Comparison of ENCODE assay signal across 15 cellular contexts in the genomic region with DNA sequence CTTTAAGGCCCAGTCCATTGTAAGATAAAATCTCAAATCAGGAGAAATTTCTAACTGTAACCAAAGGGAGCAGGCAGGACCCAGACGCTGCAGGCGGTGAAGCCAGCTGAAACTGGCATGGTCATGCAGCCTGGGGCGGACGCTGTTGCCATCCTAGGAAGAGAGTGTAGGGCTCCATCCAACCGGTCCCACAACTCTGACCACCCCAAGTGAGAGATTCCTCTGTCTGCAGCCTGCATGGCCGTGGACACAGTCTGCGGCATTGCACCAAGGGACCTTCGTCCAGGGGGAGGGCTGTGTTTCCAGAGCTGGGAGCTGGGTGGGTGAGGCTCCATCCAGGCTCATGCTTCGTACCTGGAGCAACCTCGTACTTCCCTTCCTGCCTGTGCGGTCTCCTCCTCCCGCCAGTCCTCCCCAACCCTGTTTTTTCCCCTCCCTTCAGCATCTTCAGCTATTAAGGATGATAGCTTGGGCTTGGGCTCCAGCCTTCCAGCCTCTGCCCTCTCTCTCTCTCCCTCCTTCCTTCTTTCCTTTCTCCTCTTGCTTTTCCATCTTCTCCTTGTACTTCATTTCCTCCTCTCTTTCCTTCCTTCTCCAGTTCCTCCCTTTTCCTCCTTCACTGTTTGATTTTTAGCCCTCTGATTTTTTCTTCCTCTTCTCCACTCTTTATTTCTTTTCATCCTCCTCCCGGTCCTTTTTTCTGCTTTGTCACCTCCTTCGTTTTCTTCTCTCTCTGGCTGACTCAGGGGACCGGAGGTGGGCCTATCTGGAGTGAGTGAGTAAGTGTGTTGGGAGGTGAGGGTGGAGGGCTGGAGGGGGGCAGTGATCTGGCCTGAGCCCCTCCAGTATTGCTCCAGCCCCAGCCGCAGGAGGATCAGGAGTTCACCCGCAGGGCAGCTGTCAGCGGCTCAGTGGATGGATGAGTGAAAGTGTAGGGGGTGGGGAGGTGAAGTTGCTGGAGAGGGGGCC. TPM values are rescaled to one million over a fixed set of nuclear protein-coding genes. Genes with fewer than 3 reads are reported as not detected.
DNase-seq lines count a peak whose midpoint lies in the region; ATAC-seq and TF ChIP-seq lines count a peak whose summit lies in the region.
"Had no signal": no experiment of that assay in that cellular context is flagged by ENCODE, and none has a peak within 500 bp of the region (broad histone marks: within the 10 kb centered on the region; RNA-seq: fewer than 3 reads in every experiment).

No MANE protein-coding gene starts in this region.

- 65% methylated on average over 13 of the region's 18 CpGs for WGBS in SK-N-SH (ENCODE audit: low lambda C conversion rate)

- H2AFZ ChIP-seq in SK-N-SH (ENCODE audit: low read depth) (no peak overlapping the region), neural progenitor cell (replicated peaks) (no peak overlapping the region)
- H2AFZ ChIP-seq: GM23248 had no signal

- H3K27me3 ChIP-seq in SK-N-SH (ENCODE audit: insufficient read depth): no peaks in the 10 kb centered on the region
- peaks cover 38% of the 10 kb centered on the region for H3K27me3 ChIP-seq in neural progenitor cell
- H3K27me3 ChIP-seq: Peyer's patch, thyroid gland had no signal

- H3K4me2 ChIP-seq in SK-N-SH (no peak overlapping the region), neural progenitor cell (peak overlapping the region; percentile 66)

- H3K27ac ChIP-seq in SK-N-SH (ENCODE audit: low read depth in 2 of 2, low read length in 1 of 2): no peak overlapping the region
- peak overlapping the region; percentile 82 for H3K27ac ChIP-seq in caudate nucleus (ENCODE audit: low read depth, low read length)
- no peak overlapping the region for H3K27ac ChIP-seq in neural progenitor cell
- H3K27ac ChIP-seq: 22Rv1, gastroesophageal sphincter, GM23248, Peyer's patch, thyroid gland had no signal

- H3F3A ChIP-seq in SK-N-SH (replicated peaks; ENCODE audit: insufficient read depth) (no peaks in the 10 kb centered on the region), neural progenitor cell (ENCODE audit: low read depth) (peaks cover 34% of the 10 kb centered on the region)

- ATAC-seq in SK-N-SH treated with all-trans-retinoic acid at 6 μM for 48 hours: no peak; the same call in 2 of the 3 replicates
- ATAC-seq: gastroesophageal sphincter had no signal

- no peaks in the 10 kb centered on the region for H4K20me1 ChIP-seq in SK-N-SH (ENCODE audit: insufficient read depth)
- H4K20me1 ChIP-seq in neural progenitor cell (ENCODE audit: low read depth): peaks cover 4% of the 10 kb centered on the region

- H3K4me3 Mint-ChIP-seq in neural progenitor cell: peak overlapping the region; percentile 0

- no peak for TF ChIP-seq EP300 in SK-N-SH (IDR thresholded peaks at IDR 0.05; ENCODE audit: borderline replicate concordance in 1 of 2, low read depth in 1 of 2, low read length in 1 of 2)

- H3K4me1 ChIP-seq in SK-N-SH (ENCODE audit: control insufficient read depth in 1 of 2, insufficient read depth in 2 of 2, low read depth in 1 of 2, low read length in 1 of 2): peaks cover 0 to 10% of the 10 kb centered on the region in 2 experiments; a peak in 1 of 4 replicates
- peaks cover 48% of the 10 kb centered on the region for H3K4me1 ChIP-seq in neural progenitor cell
- H3K4me1 ChIP-seq: gastroesophageal sphincter, Peyer's patch, thyroid gland had no signal

- no peak overlapping the region for H3K27ac Mint-ChIP-seq in neural progenitor cell

- no peaks in the 10 kb centered on the region for H3K36me3 Mint-ChIP-seq in neural progenitor cell

- H3K36me3 ChIP-seq in SK-N-SH (replicated peaks in 1 of 2; ENCODE audit: control insufficient read depth in 1 of 2, insufficient read depth in 2 of 2, low read length in 1 of 2) (no peaks in the 10 kb centered on the region), neural progenitor cell (no peaks in the 10 kb centered on the region)
- H3K36me3 ChIP-seq: gastroesophageal sphincter, Peyer's patch, thyroid gland had no signal

- no peak for TF ChIP-seq CTCF in SK-N-SH (IDR thresholded peaks at IDR 0.05)
- TF ChIP-seq CTCF in neural progenitor cell (IDR thresholded peaks at IDR 0.05): no peak

- no peak for DNase-seq in SK-N-SH
- DNase-seq in NCI-H82 treated with DMSO at 0.1 percent for 48 hours (lab: John Stamatoyannopoulos, UW; ENCODE audit: unreplicated experiment): peak; percentile 78
- peak in 7 of 61 donors; percentile 6 to 34 (median 12) for DNase-seq in caudate nucleus (lab: John Stamatoyannopoulos, UW)
- DNase-seq in neural progenitor cell (ENCODE audit: low spot score): peak; percentile 67
- no peak for DNase-seq in NCI-H2227 (lab: John Stamatoyannopoulos, UW; ENCODE audit: unreplicated experiment)
- DNase-seq in NCI-H2081 treated with DMSO at 0.1 percent for 48 hours (lab: John Stamatoyannopoulos, UW): no peak
- DNase-seq in amniotic stem cell (lab: John Stamatoyannopoulos, UW): no peak
- DNase-seq: DMS79 treated with DMSO at 0.1 percent for 48 hours, NCI-H146, Peyer's patch, thyroid gland had no signal

- H3K79me2 ChIP-seq in SK-N-SH (ENCODE audit: insufficient read depth): no peaks in the 10 kb centered on the region
- no peaks in the 10 kb centered on the region for H3K79me2 ChIP-seq in neural progenitor cell (ENCODE audit: low read depth)

- no peaks in the 10 kb centered on the region for H3K9me2 ChIP-seq in SK-N-SH

- peaks cover 42% of the 10 kb centered on the region for H3K4me1 Mint-ChIP-seq in neural progenitor cell

- no peak overlapping the region for H3K4me3 ChIP-seq in SK-N-SH (ENCODE audit: low read depth in 2 of 2, low read length in 1 of 2)
- peak overlapping the region; percentile 6 for H3K4me3 ChIP-seq in neural progenitor cell
- H3K4me3 ChIP-seq: gastroesophageal sphincter, GM23248, Peyer's patch, thyroid gland had no signal

- H3K9me3 ChIP-seq in SK-N-SH: no peaks in the 10 kb centered on the region
- no peaks in the 10 kb centered on the region for H3K9me3 ChIP-seq in neural progenitor cell (ENCODE audit: low read depth)
- H3K9me3 ChIP-seq: gastroesophageal sphincter, Peyer's patch, thyroid gland had no signal

- TF ChIP-seq RAD21 in SK-N-SH (IDR thresholded peaks at IDR 0.05; ENCODE audit: low read length): no peak

- POLR2A ChIA-PET in SK-N-SH (lab: Yijun Ruan, JAX): no interaction called here

- H3K9ac ChIP-seq in SK-N-SH: no peak overlapping the region
- no peak overlapping the region for H3K9ac ChIP-seq in neural progenitor cell
- H3K9ac ChIP-seq: GM23248 had no signal

- CTCF ChIA-PET in SK-N-SH (lab: Yijun Ruan, JAX): interaction anchor here (0.7 to 1.2 kb wide), 5 partner anchors 10 to 319 kb away, joined by 3 to 4 read pairs (median 3); no protein-coding TSS in a partner anchor

- no peaks in the 10 kb centered on the region for H3K9me3 Mint-ChIP-seq in neural progenitor cell

- H3K27me3 Mint-ChIP-seq in neural progenitor cell (ENCODE audit: insufficient read depth, low read depth): peaks cover 17% of the 10 kb centered on the region

TF ChIP-seq in SK-N-SH treated with all-trans-retinoic acid at 6 μM for 48 hours, 23 proteins besides CTCF, POLR2A, EP300 and RAD21 (continues in another document):
- no peak for TF ChIP-seq ZNF8 (CRISPR knock-in tag; IDR thresholded peaks at IDR 0.05)
- TF ChIP-seq ZNF70 (CRISPR knock-in tag; IDR thresholded peaks at IDR 0.05): peak; percentile 57; the same call in 1 of the 2 replicates
- TF ChIP-seq, protein P1, sequence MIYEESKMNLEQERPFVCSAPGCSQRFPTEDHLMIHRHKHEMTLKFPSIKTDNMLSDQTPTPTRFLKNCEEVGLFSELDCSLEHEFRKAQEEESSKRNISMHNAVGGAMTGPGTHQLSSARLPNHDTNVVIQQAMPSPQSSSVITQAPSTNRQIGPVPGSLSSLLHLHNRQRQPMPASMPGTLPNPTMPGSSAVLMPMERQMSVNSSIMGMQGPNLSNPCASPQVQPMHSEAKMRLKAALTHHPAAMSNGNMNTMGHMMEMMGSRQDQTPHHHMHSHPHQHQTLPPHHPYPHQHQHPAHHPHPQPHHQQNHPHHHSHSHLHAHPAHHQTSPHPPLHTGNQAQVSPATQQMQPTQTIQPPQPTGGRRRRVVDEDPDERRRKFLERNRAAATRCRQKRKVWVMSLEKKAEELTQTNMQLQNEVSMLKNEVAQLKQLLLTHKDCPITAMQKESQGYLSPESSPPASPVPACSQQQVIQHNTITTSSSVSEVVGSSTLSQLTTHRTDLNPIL (CRISPR knock-in tag; IDR thresholded peaks at IDR 0.05; ENCODE audit: low read depth): no peak

TF ChIP-seq in SK-N-SH, 30 proteins besides CTCF, POLR2A, EP300 and RAD21:
- TF ChIP-seq FOSL2 (IDR thresholded peaks at IDR 0.05; ENCODE audit: borderline replicate concordance, low read depth): no peak

RNA-seq across cellular contexts. Expression of a gene that starts 17.0 kb away (rescaled TPM):
- polyA plus RNA-seq in SK-N-SH (2012; rRNA removed): not detected in 2 replicates
- not detected in 2 replicates for polyA plus RNA-seq in SK-N-SH (2012; cell fraction: cytosol; rRNA removed)
- polyA plus RNA-seq in SK-N-SH (2012; cell fraction: nucleus; rRNA removed): not detected in 2 replicates
- total RNA-seq in neural progenitor cell (ENCODE audit: low replicate concordance): not detected in 2 replicates
- total RNA-seq: gastroesophageal sphincter, GM23248, Peyer's patch, thyroid gland had no signal
- polyA plus RNA-seq: GM23248 had no signal

RNA-seq across cellular contexts. Expression of a gene that starts 28.4 kb away (rescaled TPM):
- 14.6 and 18.8 TPM in 2 replicates for polyA plus RNA-seq in SK-N-SH (2012; rRNA removed)
- polyA plus RNA-seq in SK-N-SH (2012; cell fraction: cytosol; rRNA removed): 18.7 and 22.1 TPM in 2 replicates
- polyA plus RNA-seq in SK-N-SH (2012; cell fraction: nucleus; rRNA removed): 21.0 and 21.2 TPM in 2 replicates
- 28.9 and 32.1 TPM in 2 replicates for total RNA-seq in neural progenitor cell (ENCODE audit: low replicate concordance)

Comparison
In these comparisons a context has a peak if more than half of its experiments do, and no peak if none do; other contexts are left out.
1. DNase-seq: peak in NCI-H82 treated with DMSO at 0.1 percent for 48 hours (single experiment) and neural progenitor cell (single experiment); none in SK-N-SH (single experiment), NCI-H2227 (single experiment), NCI-H2081 treated with DMSO at 0.1 percent for 48 hours (single experiment) and amniotic stem cell (single experiment).